16 cellular contexts compared by ENCODE assay signal in genomic region chr5:18553269-18553668, GRCh38.
DNase-seq lines count a peak whose midpoint lies in the region; ATAC-seq and TF ChIP-seq lines count a peak whose summit lies in the region.
"Had no signal": no experiment of that assay in that cellular context is flagged by ENCODE, and none has a peak within 500 bp of the region (broad histone marks: within the 10 kb centered on the region; RNA-seq: fewer than 3 reads in every experiment).

No MANE protein-coding gene starts in this region.

- in situ Hi-C loops in Caki2 (cut with HindIII; ENCODE audit: low pct_unique_long_range_greater_than_20kb, low sequenced_read_pairs) = no loop called here
- in situ Hi-C loops in mammary epithelial cell (cut with MboI; ENCODE audit: low sequenced_read_pairs in 2 of 2) = no loop called here

- dilution Hi-C loops in mammary epithelial cell (cut with HindIII; ENCODE audit: low sequenced_read_pairs) = no loop called here

- TF ChIP-seq CTCF in mammary epithelial cell (conservative IDR thresholded peaks at IDR 0.05 in 1 of 2, IDR thresholded peaks at IDR 0.05 in 1 of 2; ENCODE audit: extremely low read depth in 1 of 2, insufficient read depth in 1 of 2, low read depth in 1 of 2, low read length in 2 of 2) = no peak
- no peak for TF ChIP-seq CTCF in lung (IDR thresholded peaks at IDR 0.05; ENCODE audit: control extremely low read depth, extremely low read depth)

- DNase-seq in Caki2 (ENCODE audit: low read depth) = peak; percentile 25
- DNase-seq in LoVo (ENCODE audit: low spot score) = peak; percentile 67
- peak; percentile 82 for DNase-seq in mammary epithelial cell
- peak; percentile 40 for DNase-seq in lung (ENCODE audit: low spot score)
- DNase-seq in activated T-cell treated with anti-CD3 and anti-CD28 coated beads, Interleukin-2, amount 50 U/mL, for 4 hours = no peak
- DNase-seq in stimulated activated CD4-positive, alpha-beta T cell treated with anti-CD3 and anti-CD28 coated beads, Interleukin-2, amount 100 ng/mL, for 48 hours = no peak
- DNase-seq: activated CD4-positive, alpha-beta memory T cell treated with anti-CD3 and anti-CD28 coated beads, Interleukin-2, amount 10 ng/mL, durations not matched to agents 7 days and 5 days; activated gamma-delta T cell treated with Interleukin-2 at 50 U/mL for 16 hours; caudate nucleus; DMS153; naive B cell; NCI-H2171; retina; stimulated activated naive CD4-positive, alpha-beta T cell treated with Interleukin-2 at 50 U/mL for 16 hours had no signal

- H3K27ac ChIP-seq in mammary epithelial cell (ENCODE audit: insufficient read depth, low read depth, low read length) = no peak overlapping the region
- H3K27ac ChIP-seq in lung (ENCODE audit: low read depth in 1 of 2, low read length in 1 of 2) = no peak overlapping the region

- no peaks in the 10 kb centered on the region for H3K27me3 Mint-ChIP-seq in activated T-cell treated with anti-CD3 and anti-CD28 coated beads, Interleukin-2, amount 50 U/mL, for 4 hours (ENCODE audit: low read depth)
- H3K27me3 Mint-ChIP-seq: activated CD4-positive, alpha-beta memory T cell treated with anti-CD3 and anti-CD28 coated beads, Interleukin-2, amount 10 ng/mL, durations not matched to agents 7 days and 5 days; naive B cell had no signal

- no peak overlapping the region for H3K4me3 Mint-ChIP-seq in activated T-cell treated with anti-CD3 and anti-CD28 coated beads, Interleukin-2, amount 50 U/mL, for 4 hours
- H3K4me3 Mint-ChIP-seq: activated CD4-positive, alpha-beta memory T cell treated with anti-CD3 and anti-CD28 coated beads, Interleukin-2, amount 10 ng/mL, durations not matched to agents 7 days and 5 days had no signal

- no peaks in the 10 kb centered on the region for H3K4me1 Mint-ChIP-seq in activated T-cell treated with anti-CD3 and anti-CD28 coated beads, Interleukin-2, amount 50 U/mL, for 4 hours (ENCODE audit: low read depth)
- H3K4me1 Mint-ChIP-seq: activated CD4-positive, alpha-beta memory T cell treated with anti-CD3 and anti-CD28 coated beads, Interleukin-2, amount 10 ng/mL, durations not matched to agents 7 days and 5 days; naive B cell had no signal

- H3K4me2 ChIP-seq in mammary epithelial cell (ENCODE audit: insufficient read depth, low read depth, low read length) = peak overlapping the region; percentile 56

- H3K9ac ChIP-seq in mammary epithelial cell (ENCODE audit: insufficient read depth, low read length) = no peak overlapping the region

- no peaks in the 10 kb centered on the region for H3K36me3 Mint-ChIP-seq in activated T-cell treated with anti-CD3 and anti-CD28 coated beads, Interleukin-2, amount 50 U/mL, for 4 hours (ENCODE audit: insufficient read depth)
- H3K36me3 Mint-ChIP-seq: naive B cell had no signal

- H3K9me3 Mint-ChIP-seq in activated T-cell treated with anti-CD3 and anti-CD28 coated beads, Interleukin-2, amount 50 U/mL, for 4 hours = peaks cover 24% of the 10 kb centered on the region

- H3K4me1 ChIP-seq in mammary epithelial cell (ENCODE audit: insufficient read depth, low read length) = peaks cover 10% of the 10 kb centered on the region
- H3K4me1 ChIP-seq in lung (ENCODE audit: control insufficient read depth in 2 of 2, insufficient read depth in 2 of 2, low read length in 2 of 2) = no peaks in the 10 kb centered on the region

- intact Hi-C loops in mammary epithelial cell (cut with micrococcal nuclease) = no loop called here

- H3K9me3 ChIP-seq in mammary epithelial cell (replicated peaks; ENCODE audit: insufficient read depth, low read length) (no peaks in the 10 kb centered on the region), lung (ENCODE audit: control insufficient read depth in 2 of 2, insufficient read depth in 1 of 2, low read length in 1 of 2) (peaks cover 3 to 11% of the 10 kb centered on the region in 2 donors)

- no peaks in the 10 kb centered on the region for H4K20me1 ChIP-seq in mammary epithelial cell (ENCODE audit: insufficient read depth, low read length)

- CTCF ChIA-PET in mammary epithelial cell (lab: Charles Lee; ENCODE audit: low non-redundant PET) = no interaction called here

- H3K27me3 ChIP-seq in mammary epithelial cell (ENCODE audit: insufficient read depth, low read length) (no peaks in the 10 kb centered on the region), lung (ENCODE audit: control insufficient read depth, insufficient read depth) (no peaks in the 10 kb centered on the region)

- H3K4me3 ChIP-seq in mammary epithelial cell (replicated peaks in 1 of 3; ENCODE audit: insufficient read depth in 1 of 3, low read depth in 2 of 3, low read length in 3 of 3) (no peak overlapping the region), lung (no peak overlapping the region)

- 4% methylated on average over 3 of the region's 3 CpGs for WGBS in mammary epithelial cell (ENCODE audit: low coverage, missing lambda C conversion rate)
- WGBS in lung, 2 donors = 47 to 68% methylated on average over 3 of the region's 3 CpGs

- H3K79me2 ChIP-seq in mammary epithelial cell (ENCODE audit: insufficient read depth, low read length) = no peaks in the 10 kb centered on the region

- no TSS peak for BruUV-seq in mammary epithelial cell (replicated peaks; lab: Mats Ljungman, UMichigan)

- ATAC-seq in lung (ENCODE audit: insufficient read depth, low FRiP score) (peak; percentile 72), HG02588 (IDR thresholded peaks at IDR 0.05; ENCODE audit: unreplicated experiment) (no peak), HG03571 (IDR thresholded peaks at IDR 0.05; ENCODE audit: unreplicated experiment) (no peak)
- no peak for ATAC-seq in activated T-cell treated with anti-CD3 and anti-CD28 coated beads, Interleukin-2, amount 50 U/mL, for 4 hours

- H2AFZ ChIP-seq in mammary epithelial cell (ENCODE audit: low read depth, low read length) = peak overlapping the region; percentile 39

- H3K36me3 ChIP-seq in mammary epithelial cell (ENCODE audit: insufficient read depth, low read length) = no peaks in the 10 kb centered on the region
- H3K36me3 ChIP-seq in lung (ENCODE audit: control insufficient read depth in 2 of 2, insufficient read depth in 2 of 2, low read length in 2 of 2) = no peaks in the 10 kb centered on the region

Comparison
In these comparisons a context has a peak if more than half of its experiments do, and no peak if none do; other contexts are left out.
1. DNase-seq: peak in Caki2 (single experiment), LoVo (single experiment), mammary epithelial cell (single experiment) and lung (single experiment); none in activated T-cell treated with anti-CD3 and anti-CD28 coated beads, Interleukin-2, amount 50 U/mL, for 4 hours (single experiment) and stimulated activated CD4-positive, alpha-beta T cell treated with anti-CD3 and anti-CD28 coated beads, Interleukin-2, amount 100 ng/mL, for 48 hours (0 of 2).